ENCODE assay signal across 8 cellular contexts in genomic region chr14:52131640-52132320, GRCh38.
A peak's percentile ranks its signal among the peaks of the same experiment; 100 is the strongest.
DNase-seq lines count a peak whose midpoint lies in the region; ATAC-seq and TF ChIP-seq lines count a peak whose summit lies in the region.

No MANE protein-coding gene starts in this region.

- H3K4me1 ChIP-seq in CD4-positive, CD25-positive, alpha-beta regulatory T cell (ENCODE audit: control insufficient read depth, insufficient read depth, low read length, poor library complexity, severe bottlenecking) = no peaks in the 10 kb centered on the region
- peaks cover 13% of the 10 kb centered on the region for H3K4me1 ChIP-seq in cardiac muscle cell (ENCODE audit: low read depth)

- H3K4me3 Mint-ChIP-seq in CD4-positive, CD25-positive, alpha-beta regulatory T cell = no peak overlapping the region
- no peak overlapping the region for H3K4me3 Mint-ChIP-seq in activated naive CD8-positive, alpha-beta T cell treated with anti-CD3 and anti-CD28 coated beads, Interleukin-2, amount 10 ng/mL, durations not matched to agents 7 days and 5 days
- H3K4me3 Mint-ChIP-seq in progenitor cell of endocrine pancreas (ENCODE audit: low read depth) = no peak overlapping the region

- peaks cover 5% of the 10 kb centered on the region for H3K36me3 Mint-ChIP-seq in CD4-positive, CD25-positive, alpha-beta regulatory T cell
- peaks cover 4% of the 10 kb centered on the region for H3K36me3 Mint-ChIP-seq in activated naive CD8-positive, alpha-beta T cell treated with anti-CD3 and anti-CD28 coated beads, Interleukin-2, amount 10 ng/mL, durations not matched to agents 7 days and 5 days
- peaks cover 2% of the 10 kb centered on the region for H3K36me3 Mint-ChIP-seq in progenitor cell of endocrine pancreas (ENCODE audit: insufficient read depth)

- peaks cover 0 to 18% (median 6%) of the 10 kb centered on the region in 7 donors for H3K9me3 Mint-ChIP-seq in CD4-positive, CD25-positive, alpha-beta regulatory T cell
- peaks cover 6% of the 10 kb centered on the region for H3K9me3 Mint-ChIP-seq in activated naive CD8-positive, alpha-beta T cell treated with anti-CD3 and anti-CD28 coated beads, Interleukin-2, amount 10 ng/mL, durations not matched to agents 7 days and 5 days
- peaks cover 12% of the 10 kb centered on the region for H3K9me3 Mint-ChIP-seq in progenitor cell of endocrine pancreas (ENCODE audit: low read depth)

- no peak for ATAC-seq in CD4-positive, CD25-positive, alpha-beta regulatory T cell (ENCODE audit: low read depth in 2 of 2)
- ATAC-seq in activated naive CD8-positive, alpha-beta T cell treated with anti-CD3 and anti-CD28 coated beads, Interleukin-2, amount 10 ng/mL, durations not matched to agents 7 days and 5 days (ENCODE audit: low read depth) = peak; percentile 63
- ATAC-seq in GM19455 (IDR thresholded peaks at IDR 0.05; ENCODE audit: unreplicated experiment) = no peak
- no peak for ATAC-seq in GM21825 (IDR thresholded peaks at IDR 0.05; ENCODE audit: unreplicated experiment)

- H3K27ac ChIP-seq in CD4-positive, CD25-positive, alpha-beta regulatory T cell (ENCODE audit: insufficient read depth, low read length, poor library complexity, severe bottlenecking) = no peak overlapping the region
- H3K27ac ChIP-seq in cardiac muscle cell = peak overlapping the region; percentile 11

- peaks cover 0 to 3% of the 10 kb centered on the region in 2 experiments for H3K9me3 ChIP-seq in CD4-positive, CD25-positive, alpha-beta regulatory T cell (ENCODE audit: control insufficient read depth in 2 of 2, low read length in 2 of 2)
- no peaks in the 10 kb centered on the region for H3K9me3 ChIP-seq in cardiac muscle cell (ENCODE audit: low read depth)

- peaks cover 0 to 10% (median 3%) of the 10 kb centered on the region in 4 donors for H3K4me1 Mint-ChIP-seq in CD4-positive, CD25-positive, alpha-beta regulatory T cell
- peaks cover 8% of the 10 kb centered on the region for H3K4me1 Mint-ChIP-seq in activated naive CD8-positive, alpha-beta T cell treated with anti-CD3 and anti-CD28 coated beads, Interleukin-2, amount 10 ng/mL, durations not matched to agents 7 days and 5 days
- peaks cover 5% of the 10 kb centered on the region for H3K4me1 Mint-ChIP-seq in progenitor cell of endocrine pancreas (ENCODE audit: low read depth)

- no peaks in the 10 kb centered on the region for H3K36me3 ChIP-seq in CD4-positive, CD25-positive, alpha-beta regulatory T cell (ENCODE audit: control insufficient read depth, insufficient read depth, low read length)
- H3K36me3 ChIP-seq in cardiac muscle cell = no peaks in the 10 kb centered on the region

- TF ChIP-seq CTCF in cardiac muscle cell (IDR thresholded peaks at IDR 0.05; ENCODE audit: low read depth, low read length) (peak; percentile 71), progenitor cell of endocrine pancreas (IDR thresholded peaks at IDR 0.05; ENCODE audit: unreplicated experiment) (peak; percentile 83)

- H3K4me3 ChIP-seq in CD4-positive, CD25-positive, alpha-beta regulatory T cell (ENCODE audit: low read depth, low read length) = no peak overlapping the region
- H3K4me3 ChIP-seq in cardiac muscle cell = no peak overlapping the region

- peak in 2 of 3 donors; percentile 0 to 60 for DNase-seq in CD4-positive, CD25-positive, alpha-beta regulatory T cell
- DNase-seq in HS-27A (ENCODE audit: low read depth) = peak; percentile 87
- DNase-seq in NCI-H82 treated with DMSO at 0.1 percent for 48 hours (lab: John Stamatoyannopoulos, UW; ENCODE audit: unreplicated experiment) = peak; percentile 55
- no peak for DNase-seq in activated naive CD8-positive, alpha-beta T cell treated with anti-CD3 and anti-CD28 coated beads, Interleukin-2, amount 10 ng/mL, durations not matched to agents 7 days and 5 days
- DNase-seq in cardiac muscle cell (ENCODE audit: low read depth in 1 of 2, low spot score in 1 of 2) = peak; percentile 97 to 98
- DNase-seq in progenitor cell of endocrine pancreas (ENCODE audit: low spot score, unreplicated experiment) = peak; percentile 51

- H3K27ac Mint-ChIP-seq in CD4-positive, CD25-positive, alpha-beta regulatory T cell = no peak overlapping the region
- no peak overlapping the region for H3K27ac Mint-ChIP-seq in activated naive CD8-positive, alpha-beta T cell treated with anti-CD3 and anti-CD28 coated beads, Interleukin-2, amount 10 ng/mL, durations not matched to agents 7 days and 5 days
- H3K27ac Mint-ChIP-seq in progenitor cell of endocrine pancreas = no peak overlapping the region

- H3K27me3 ChIP-seq in CD4-positive, CD25-positive, alpha-beta regulatory T cell (ENCODE audit: control insufficient read depth, insufficient read depth, low read length) = peaks cover 2% of the 10 kb centered on the region
- no peaks in the 10 kb centered on the region for H3K27me3 ChIP-seq in cardiac muscle cell

- peaks cover 6% of the 10 kb centered on the region for H3K27me3 Mint-ChIP-seq in CD4-positive, CD25-positive, alpha-beta regulatory T cell
- peaks cover 7% of the 10 kb centered on the region for H3K27me3 Mint-ChIP-seq in activated naive CD8-positive, alpha-beta T cell treated with anti-CD3 and anti-CD28 coated beads, Interleukin-2, amount 10 ng/mL, durations not matched to agents 7 days and 5 days
- no peaks in the 10 kb centered on the region for H3K27me3 Mint-ChIP-seq in progenitor cell of endocrine pancreas

- POLR2A ChIA-PET in activated naive CD8-positive, alpha-beta T cell treated with anti-CD3 and anti-CD28 coated beads, Interleukin-2, amount 10 ng/mL, durations not matched to agents 7 days and 5 days (lab: Charles Lee) = interaction anchor here (0.6 kb wide), 1 partner anchor 44 kb away, joined by 3 read pairs; no protein-coding TSS in a partner anchor
